Comparison of ENCODE assay signal across 11 cellular contexts in the genomic region with DNA sequence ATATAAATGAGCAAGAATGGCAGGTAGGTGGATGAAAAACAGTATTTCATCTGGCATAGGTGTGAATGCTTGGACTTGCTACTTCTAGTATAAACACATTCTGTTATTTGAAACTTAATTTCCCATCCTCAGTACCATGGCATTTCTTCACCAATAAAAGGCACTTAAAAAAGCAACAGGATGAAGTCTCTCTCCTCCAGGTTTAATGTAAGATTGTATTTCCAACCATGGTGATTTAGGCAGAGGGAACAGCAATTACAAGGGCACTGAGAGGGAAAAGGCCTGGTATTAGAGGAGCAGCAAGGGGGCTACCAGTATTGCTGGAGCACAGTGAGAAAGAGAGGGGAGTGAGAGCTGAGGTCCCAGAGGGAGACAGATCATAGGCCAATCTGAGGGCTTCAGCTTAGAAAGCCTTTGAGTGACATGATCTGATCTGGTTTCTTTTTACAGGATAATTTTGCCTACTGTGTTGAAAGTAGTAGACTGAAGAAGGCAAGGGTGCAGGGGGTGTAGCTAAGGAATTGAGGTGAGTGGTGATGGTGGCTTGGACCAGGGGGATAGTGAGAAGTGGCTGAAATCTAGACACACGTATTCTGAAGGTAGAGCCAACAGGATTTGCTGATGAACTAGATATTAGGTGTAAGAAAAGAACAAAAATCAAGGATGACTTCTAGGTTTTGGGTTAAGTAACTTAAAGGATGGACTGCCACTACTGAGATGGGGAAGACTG.
DNase-seq lines count a peak whose midpoint lies in the region; ATAC-seq and TF ChIP-seq lines count a peak whose summit lies in the region.
"Had no signal": no experiment of that assay in that cellular context is flagged by ENCODE, and none has a peak within 500 bp of the region (broad histone marks: within the 10 kb centered on the region; RNA-seq: fewer than 3 reads in every experiment).

No MANE protein-coding gene starts in this region.

- H3K4me1 ChIP-seq in CD4-positive, alpha-beta memory T cell (ENCODE audit: insufficient read depth, low read length), result peaks cover 35% of the 10 kb centered on the region
- peaks cover 23% of the 10 kb centered on the region for H3K4me1 ChIP-seq in HUES48 (ENCODE audit: control insufficient read depth, insufficient read depth, low read length)

- H3K4me1 Mint-ChIP-seq in CD4-positive, alpha-beta memory T cell, result peaks cover 28 to 51% (median 44%) of the 10 kb centered on the region in 4 donors
- peaks cover 47% of the 10 kb centered on the region for H3K4me1 Mint-ChIP-seq in activated T-helper 2 cell treated with anti-CD3 and anti-CD28 coated beads, Interferon-gamma antibody, Interleukin-2, Interleukin-4, amounts not matched to agents 10 μg/mL and 5 μg/mL and 100 μg/mL, durations not matched to agents 14 hours and 24 hours and 36 hours (ENCODE audit: low read depth)
- peaks cover 34 to 39% of the 10 kb centered on the region in 2 donors for H3K4me1 Mint-ChIP-seq in natural killer cell

- peak overlapping the region in 1 of 8 donors; percentile 81 for H3K4me3 Mint-ChIP-seq in CD4-positive, alpha-beta memory T cell
- H3K4me3 Mint-ChIP-seq in activated T-helper 2 cell treated with anti-CD3 and anti-CD28 coated beads, Interferon-gamma antibody, Interleukin-2, Interleukin-4, amounts not matched to agents 10 μg/mL and 5 μg/mL and 100 μg/mL, durations not matched to agents 14 hours and 24 hours and 36 hours (ENCODE audit: low read depth), result no peak overlapping the region
- H3K4me3 Mint-ChIP-seq in natural killer cell, result no peak overlapping the region

- no peaks in the 10 kb centered on the region for H3K9me3 Mint-ChIP-seq in CD4-positive, alpha-beta memory T cell
- H3K9me3 Mint-ChIP-seq in activated T-helper 2 cell treated with anti-CD3 and anti-CD28 coated beads, Interferon-gamma antibody, Interleukin-2, Interleukin-4, amounts not matched to agents 10 μg/mL and 5 μg/mL and 100 μg/mL, durations not matched to agents 14 hours and 24 hours and 36 hours, result no peaks in the 10 kb centered on the region
- no peaks in the 10 kb centered on the region for H3K9me3 Mint-ChIP-seq in natural killer cell

- H3K9me3 ChIP-seq in CD4-positive, alpha-beta memory T cell (ENCODE audit: control insufficient read depth in 1 of 2, low read length in 2 of 2), result no peaks in the 10 kb centered on the region
- H3K9me3 ChIP-seq in HUES48 (ENCODE audit: control insufficient read depth, insufficient read depth, low read length), result no peaks in the 10 kb centered on the region

- H3K4me3 ChIP-seq in CD4-positive, alpha-beta memory T cell (ENCODE audit: low read length in 2 of 2), result no peak overlapping the region
- peak overlapping the region; percentile 18; the same call in 1 of the 2 replicates for H3K4me3 ChIP-seq in HUES48 (ENCODE audit: low read depth, low read length)

- peak overlapping the region; percentile 19 to 96 (median 74) for H3K27ac Mint-ChIP-seq in CD4-positive, alpha-beta memory T cell
- H3K27ac Mint-ChIP-seq in activated T-helper 2 cell treated with anti-CD3 and anti-CD28 coated beads, Interferon-gamma antibody, Interleukin-2, Interleukin-4, amounts not matched to agents 10 μg/mL and 5 μg/mL and 100 μg/mL, durations not matched to agents 14 hours and 24 hours and 36 hours, result peak overlapping the region; percentile 3
- peak overlapping the region; percentile 72 to 79 for H3K27ac Mint-ChIP-seq in natural killer cell

- CTCF ChIA-PET in CD4-positive, alpha-beta memory T cell (lab: Charles Lee; ENCODE audit: partially characterized antibody), result interaction anchor here (0.6 to 1.5 kb wide), 2 partner anchors 99 to 153 kb away, joined by 3 to 6 read pairs; no protein-coding TSS in a partner anchor

- H3K27me3 ChIP-seq in CD4-positive, alpha-beta memory T cell (ENCODE audit: insufficient read depth, low read length), result no peaks in the 10 kb centered on the region
- H3K27me3 ChIP-seq in HUES48 (ENCODE audit: control insufficient read depth, insufficient read depth, low read length), result no peaks in the 10 kb centered on the region

- peak in 1 of 3 donors; percentile 10 for ATAC-seq in natural killer cell
- no peak for ATAC-seq in GM21723 (IDR thresholded peaks at IDR 0.05; ENCODE audit: unreplicated experiment)
- ATAC-seq: HCT116, Right ventricle myocardium inferior had no signal

- H3K27ac ChIP-seq in CD4-positive, alpha-beta memory T cell (ENCODE audit: low read depth, low read length), result no peak overlapping the region
- peak overlapping the region; percentile 22 for H3K27ac ChIP-seq in HUES48 (ENCODE audit: low read depth, low read length)

- DNase-seq in CD4-positive, alpha-beta memory T cell, result no peak
- DNase-seq in activated T-helper 2 cell treated with anti-CD3 and anti-CD28 coated beads, Interferon-gamma antibody, Interleukin-2, Interleukin-4, amounts not matched to agents 10 μg/mL and 5 μg/mL and 100 μg/mL, durations not matched to agents 14 hours and 24 hours and 36 hours (ENCODE audit: low spot score), result no peak
- DNase-seq in natural killer cell, result no peak
- DNase-seq in AG08395 (ENCODE audit: low spot score), result no peak
- DNase-seq in D341Med (ENCODE audit: low spot score), result no peak
- DNase-seq in SW 1271 (lab: John Stamatoyannopoulos, UW), result no peak
- DNase-seq: NCI-H1105 had no signal

- no peak overlapping the region for H3K9ac ChIP-seq in HUES48 (ENCODE audit: low read depth, low read length)

- POLR2A ChIA-PET in CD4-positive, alpha-beta memory T cell (lab: Charles Lee; ENCODE audit: partially characterized antibody), result no interaction called here

- H3K36me3 Mint-ChIP-seq in CD4-positive, alpha-beta memory T cell, result peaks cover 1 to 9% of the 10 kb centered on the region in 2 donors
- no peaks in the 10 kb centered on the region for H3K36me3 Mint-ChIP-seq in activated T-helper 2 cell treated with anti-CD3 and anti-CD28 coated beads, Interferon-gamma antibody, Interleukin-2, Interleukin-4, amounts not matched to agents 10 μg/mL and 5 μg/mL and 100 μg/mL, durations not matched to agents 14 hours and 24 hours and 36 hours (ENCODE audit: low read depth)
- H3K36me3 Mint-ChIP-seq in natural killer cell, result no peaks in the 10 kb centered on the region

- intact Hi-C loops in CD4-positive, alpha-beta memory T cell (cut with micrococcal nuclease), result loop anchor here (5.0 kb wide), 1 partner anchor 69 kb away; a partner anchor contains a TSS
- intact Hi-C loops in activated T-helper 2 cell treated with anti-CD3 and anti-CD28 coated beads, Interferon-gamma antibody, Interleukin-2, Interleukin-4, amounts not matched to agents 10 μg/mL and 5 μg/mL and 100 μg/mL, durations not matched to agents 14 hours and 24 hours and 36 hours (cut with micrococcal nuclease), result no loop called here
- intact Hi-C loops in natural killer cell (cut with micrococcal nuclease), result no loop called here

- H3K36me3 ChIP-seq in CD4-positive, alpha-beta memory T cell (ENCODE audit: insufficient read depth, low read length), result no peaks in the 10 kb centered on the region
- H3K36me3 ChIP-seq in HUES48 (ENCODE audit: control insufficient read depth, insufficient read depth, low read length), result no peaks in the 10 kb centered on the region

- no peaks in the 10 kb centered on the region for H3K27me3 Mint-ChIP-seq in CD4-positive, alpha-beta memory T cell
- H3K27me3 Mint-ChIP-seq in activated T-helper 2 cell treated with anti-CD3 and anti-CD28 coated beads, Interferon-gamma antibody, Interleukin-2, Interleukin-4, amounts not matched to agents 10 μg/mL and 5 μg/mL and 100 μg/mL, durations not matched to agents 14 hours and 24 hours and 36 hours (ENCODE audit: low read depth), result no peaks in the 10 kb centered on the region
- H3K27me3 Mint-ChIP-seq in natural killer cell (ENCODE audit: low read depth in 2 of 2), result no peaks in the 10 kb centered on the region

- TF ChIP-seq CTCF in natural killer cell (IDR thresholded peaks at IDR 0.05), result no peak

Comparison
In these comparisons a context has a peak if more than half of its experiments do, and no peak if none do; other contexts are left out.
1. H3K27ac Mint-ChIP-seq: peak in every context shown above with its lines; median percentile 76 in natural killer cell; 74 in CD4-positive, alpha-beta memory T cell; 3 in activated T-helper 2 cell treated with anti-CD3 and anti-CD28 coated beads, Interferon-gamma antibody, Interleukin-2, Interleukin-4, amounts not matched to agents 10 μg/mL and 5 μg/mL and 100 μg/mL, durations not matched to agents 14 hours and 24 hours and 36 hours.